Comparison of ENCODE assay signal across 9 cellular contexts in genomic region chr22:39898997-39899396, GRCh38. TPM values are rescaled to one million over a fixed set of nuclear protein-coding genes. Genes with fewer than 3 reads are reported as not detected.
DNase-seq lines count a peak whose midpoint lies in the region; ATAC-seq and TF ChIP-seq lines count a peak whose summit lies in the region.
"Had no signal": no experiment of that assay in that cellular context is flagged by ENCODE, and none has a peak within 500 bp of the region (broad histone marks: within the 10 kb centered on the region; RNA-seq: fewer than 3 reads in every experiment).

No MANE protein-coding gene starts in this region.

- intact Hi-C loops in CD4-positive, alpha-beta T cell (cut with DNase I, micrococcal nuclease): no loop called here
- intact Hi-C loops in body of pancreas (cut with DNase I): no loop called here

- ATAC-seq in CD4-positive, alpha-beta T cell (ENCODE audit: poor library complexity): no peak
- ATAC-seq in GM19043 (IDR thresholded peaks at IDR 0.05; ENCODE audit: low read depth, unreplicated experiment) (peak; percentile 79), HG03432 (IDR thresholded peaks at IDR 0.05; ENCODE audit: unreplicated experiment) (peak; percentile 78), body of pancreas (no peak)
- no peak for ATAC-seq in activated naive CD8-positive, alpha-beta T cell treated with anti-CD3 and anti-CD28 coated beads, Interleukin-2, amount 10 ng/mL, durations not matched to agents 7 days and 5 days (ENCODE audit: low read depth)

- POLR2A ChIA-PET in CD4-positive, alpha-beta T cell (lab: Charles Lee): interaction anchor here (0.8 to 3.0 kb wide), 6 partner anchors 9 to 379 kb away, joined by 3 to 10 read pairs (median 3); no protein-coding TSS in a partner anchor
- POLR2A ChIA-PET in activated naive CD8-positive, alpha-beta T cell treated with anti-CD3 and anti-CD28 coated beads, Interleukin-2, amount 10 ng/mL, durations not matched to agents 7 days and 5 days (lab: Charles Lee): interaction anchor here (1.1 to 4.6 kb wide), 6 partner anchors 9 to 145 kb away, joined by 3 to 63 read pairs (median 4); no protein-coding TSS in a partner anchor

- WGBS in body of pancreas, 2 donors: 64 to 65% methylated on average over 2 of the region's 2 CpGs

- H3K27me3 ChIP-seq in CD4-positive, alpha-beta T cell (ENCODE audit: control insufficient read depth, insufficient read depth, low read length): no peaks in the 10 kb centered on the region
- H3K27me3 ChIP-seq in body of pancreas: no peaks in the 10 kb centered on the region
- H3K27me3 ChIP-seq: cardiac muscle cell had no signal

- H3K4me1 ChIP-seq in body of pancreas: no peaks in the 10 kb centered on the region

- no peaks in the 10 kb centered on the region for H3K9me3 Mint-ChIP-seq in CD4-positive, alpha-beta T cell
- H3K9me3 Mint-ChIP-seq in activated naive CD8-positive, alpha-beta T cell treated with anti-CD3 and anti-CD28 coated beads, Interleukin-2, amount 10 ng/mL, durations not matched to agents 7 days and 5 days: no peaks in the 10 kb centered on the region
- H3K9me3 Mint-ChIP-seq in mesothelial cell of epicardium: no peaks in the 10 kb centered on the region

- no peak for DNase-seq in CD4-positive, alpha-beta T cell
- DNase-seq in activated naive CD8-positive, alpha-beta T cell treated with anti-CD3 and anti-CD28 coated beads, Interleukin-2, amount 10 ng/mL, durations not matched to agents 7 days and 5 days: no peak
- DNase-seq in mucosa of gallbladder (ENCODE audit: low spot score) (no peak), mesothelial cell of epicardium (ENCODE audit: low spot score in 2 of 2, unreplicated experiment in 2 of 2) (no peak), NCI-H1105 treated with DMSO at 0.1 percent for 48 hours (lab: John Stamatoyannopoulos, UW) (no peak), body of pancreas (no peak)

- CTCF ChIA-PET in CD4-positive, alpha-beta T cell (lab: Charles Lee): interaction anchor here (0.6 to 1.7 kb wide), 4 partner anchors 9 to 815 kb away, joined by 3 to 6 read pairs (median 4); no protein-coding TSS in a partner anchor

- no peaks in the 10 kb centered on the region for H3K36me3 ChIP-seq in body of pancreas (replicated peaks in 1 of 2; ENCODE audit: insufficient read depth in 1 of 2, low read depth in 2 of 2)
- H3K36me3 ChIP-seq: cardiac muscle cell had no signal

- peak overlapping the region; percentile 9 for H3K27ac ChIP-seq in CD4-positive, alpha-beta T cell (ENCODE audit: low read depth, low read length)
- no peak overlapping the region for H3K27ac ChIP-seq in body of pancreas
- H3K27ac ChIP-seq: cardiac muscle cell had no signal

- TF ChIP-seq CTCF in CD4-positive, alpha-beta T cell (IDR thresholded peaks at IDR 0.05): no peak
- TF ChIP-seq CTCF in mesothelial cell of epicardium (IDR thresholded peaks at IDR 0.05; ENCODE audit: unreplicated experiment) (no peak), body of pancreas (IDR thresholded peaks at IDR 0.05) (no peak)

- H3K36me3 Mint-ChIP-seq in CD4-positive, alpha-beta T cell (ENCODE audit: low read depth): peaks cover 25% of the 10 kb centered on the region
- H3K36me3 Mint-ChIP-seq in activated naive CD8-positive, alpha-beta T cell treated with anti-CD3 and anti-CD28 coated beads, Interleukin-2, amount 10 ng/mL, durations not matched to agents 7 days and 5 days: peaks cover 23% of the 10 kb centered on the region
- no peaks in the 10 kb centered on the region for H3K36me3 Mint-ChIP-seq in mesothelial cell of epicardium

- no peak overlapping the region for H3K27ac Mint-ChIP-seq in CD4-positive, alpha-beta T cell
- peak overlapping the region; percentile 84 for H3K27ac Mint-ChIP-seq in activated naive CD8-positive, alpha-beta T cell treated with anti-CD3 and anti-CD28 coated beads, Interleukin-2, amount 10 ng/mL, durations not matched to agents 7 days and 5 days
- no peak overlapping the region for H3K27ac Mint-ChIP-seq in mesothelial cell of epicardium

- no peaks in the 10 kb centered on the region for H3K9me3 ChIP-seq in CD4-positive, alpha-beta T cell (ENCODE audit: control insufficient read depth, low read length)
- no peaks in the 10 kb centered on the region for H3K9me3 ChIP-seq in body of pancreas

- H3K27me3 Mint-ChIP-seq in CD4-positive, alpha-beta T cell: no peaks in the 10 kb centered on the region
- H3K27me3 Mint-ChIP-seq in activated naive CD8-positive, alpha-beta T cell treated with anti-CD3 and anti-CD28 coated beads, Interleukin-2, amount 10 ng/mL, durations not matched to agents 7 days and 5 days: no peaks in the 10 kb centered on the region
- peaks cover 34% of the 10 kb centered on the region for H3K27me3 Mint-ChIP-seq in mesothelial cell of epicardium (ENCODE audit: low read depth)

- peak overlapping the region; percentile 27 for H3K4me3 Mint-ChIP-seq in CD4-positive, alpha-beta T cell
- H3K4me3 Mint-ChIP-seq in activated naive CD8-positive, alpha-beta T cell treated with anti-CD3 and anti-CD28 coated beads, Interleukin-2, amount 10 ng/mL, durations not matched to agents 7 days and 5 days: no peak overlapping the region
- no peak overlapping the region for H3K4me3 Mint-ChIP-seq in mesothelial cell of epicardium

- H3K4me1 Mint-ChIP-seq in CD4-positive, alpha-beta T cell (ENCODE audit: low read depth): peaks cover 13% of the 10 kb centered on the region
- H3K4me1 Mint-ChIP-seq in activated naive CD8-positive, alpha-beta T cell treated with anti-CD3 and anti-CD28 coated beads, Interleukin-2, amount 10 ng/mL, durations not matched to agents 7 days and 5 days: peaks cover 14% of the 10 kb centered on the region
- H3K4me1 Mint-ChIP-seq in mesothelial cell of epicardium: no peaks in the 10 kb centered on the region

- no peak overlapping the region for H3K4me3 ChIP-seq in body of pancreas
- H3K4me3 ChIP-seq: cardiac muscle cell had no signal

- TF ChIP-seq POLR2A in body of pancreas (IDR thresholded peaks at IDR 0.05): no peak

RNA-seq across cellular contexts. Expression of gene GRAP2, which starts 1.9 kb away (rescaled TPM):
- total RNA-seq in CD4-positive, alpha-beta T cell: 10 to 100 TPM; 65.3 to 75.6 TPM
- total RNA-seq in activated naive CD8-positive, alpha-beta T cell treated with anti-CD3 and anti-CD28 coated beads, Interleukin-2, amount 10 ng/mL, durations not matched to agents 7 days and 5 days: 100 to 1,000 TPM; 263 to 266 TPM
- total RNA-seq in mucosa of gallbladder: 9.8 TPM
- total RNA-seq in mesothelial cell of epicardium: 0.11 TPM in 1 of 3 replicates, not detected in the others
- under 1 TPM; 0.78 to 0.99 TPM for total RNA-seq in body of pancreas

RNA-seq across cellular contexts. Expression of gene ENTHD1, which starts 5.4 kb away (rescaled TPM):
- total RNA-seq in CD4-positive, alpha-beta T cell: under 1 TPM in 1 of 2 experiments, not detected in 1; 0.47 TPM
- total RNA-seq in activated naive CD8-positive, alpha-beta T cell treated with anti-CD3 and anti-CD28 coated beads, Interleukin-2, amount 10 ng/mL, durations not matched to agents 7 days and 5 days: under 1 TPM; 0.11 to 0.34 TPM
- 0.09 TPM for total RNA-seq in mucosa of gallbladder
- total RNA-seq in mesothelial cell of epicardium: not detected in 3 replicates
- not detected for total RNA-seq in body of pancreas
- total RNA-seq: cardiac muscle cell had no signal

Comparison
In these comparisons a context has a peak if more than half of its experiments do, and no peak if none do; other contexts are left out.
1. ATAC-seq: peak in GM19043 (single experiment) and HG03432 (single experiment); none in CD4-positive, alpha-beta T cell (single experiment), activated naive CD8-positive, alpha-beta T cell treated with anti-CD3 and anti-CD28 coated beads, Interleukin-2, amount 10 ng/mL, durations not matched to agents 7 days and 5 days (single experiment) and body of pancreas (single experiment).